In genomic region chr11:117827521-117828511, GRCh38 we compare ENCODE assay signal across 8 cellular contexts. TPM values are rescaled to one million over a fixed set of nuclear protein-coding genes. Genes with fewer than 3 reads are reported as not detected.
DNase-seq lines count a peak whose midpoint lies in the region; ATAC-seq and TF ChIP-seq lines count a peak whose summit lies in the region.

No MANE protein-coding gene starts in this region.

- no peaks in the 10 kb centered on the region for H3K9me3 Mint-ChIP-seq in WTC11

- peaks cover 2% of the 10 kb centered on the region; the same call in 1 of the 2 replicates for H3K27me3 Mint-ChIP-seq in WTC11 (ENCODE audit: low read depth)

- CTCF ChIA-PET in WTC11 (lab: Charles Lee) = interaction anchor here (1.2 to 1.4 kb wide), 5 partner anchors 10 to 226 kb away, joined by 3 to 6 read pairs (median 4); no protein-coding TSS in a partner anchor

- POLR2A ChIA-PET in WTC11 (lab: Charles Lee) = interaction anchor here (1.1 kb wide), 1 partner anchor 43 kb away, joined by 4 read pairs; no protein-coding TSS in a partner anchor

- peaks cover 35% of the 10 kb centered on the region for H3K4me1 Mint-ChIP-seq in WTC11

- DNase-seq in NCI-H2196 (lab: John Stamatoyannopoulos, UW; ENCODE audit: unreplicated experiment) (peak; percentile 41), NCI-H2196 treated with DMSO at 0.1 percent for 48 hours (lab: John Stamatoyannopoulos, UW; ENCODE audit: unreplicated experiment) (no peak), WTC11 (ENCODE audit: low spot score) (peak; percentile 5), epithelial cell of proximal tubule (ENCODE audit: low read depth) (no peak), NAMALWA (ENCODE audit: low spot score) (no peak), NCI-H1694 (lab: John Stamatoyannopoulos, UW) (no peak)
- peak; percentile 22 for DNase-seq in stimulated activated naive CD8-positive, alpha-beta T cell treated with anti-CD3 and anti-CD28 coated beads, Interleukin-15, Interleukin-2, amounts not matched to agents 100 U/mL and 50 U/mL, for 24 hours

- peak overlapping the region; percentile 92 for H3K4me3 ChIP-seq in epithelial cell of proximal tubule (ENCODE audit: low read depth, low read length)

- no peak for TF ChIP-seq CTCF in WTC11 (IDR thresholded peaks at IDR 0.05)
- no peak for TF ChIP-seq CTCF in epithelial cell of proximal tubule (conservative IDR thresholded peaks at IDR 0.05; ENCODE audit: low read depth, low read length)

- H3K27ac Mint-ChIP-seq in WTC11 = peak overlapping the region; percentile 22; the same call in 1 of the 2 replicates

- H3K4me3 Mint-ChIP-seq in WTC11 = no peak overlapping the region

- H3K36me3 Mint-ChIP-seq in WTC11 = no peaks in the 10 kb centered on the region

- no peak for ATAC-seq in WTC11
- no peak for ATAC-seq in stimulated activated naive CD8-positive, alpha-beta T cell treated with anti-CD3 and anti-CD28 coated beads, Interleukin-15, Interleukin-2, amounts not matched to agents 100 U/mL and 50 U/mL, for 24 hours
- ATAC-seq in GM21576 (IDR thresholded peaks at IDR 0.05; ENCODE audit: unreplicated experiment) = no peak

TF ChIP-seq in WTC11, 78 proteins besides CTCF, POLR2A, EP300 and RAD21:
- TF ChIP-seq, protein P1, sequence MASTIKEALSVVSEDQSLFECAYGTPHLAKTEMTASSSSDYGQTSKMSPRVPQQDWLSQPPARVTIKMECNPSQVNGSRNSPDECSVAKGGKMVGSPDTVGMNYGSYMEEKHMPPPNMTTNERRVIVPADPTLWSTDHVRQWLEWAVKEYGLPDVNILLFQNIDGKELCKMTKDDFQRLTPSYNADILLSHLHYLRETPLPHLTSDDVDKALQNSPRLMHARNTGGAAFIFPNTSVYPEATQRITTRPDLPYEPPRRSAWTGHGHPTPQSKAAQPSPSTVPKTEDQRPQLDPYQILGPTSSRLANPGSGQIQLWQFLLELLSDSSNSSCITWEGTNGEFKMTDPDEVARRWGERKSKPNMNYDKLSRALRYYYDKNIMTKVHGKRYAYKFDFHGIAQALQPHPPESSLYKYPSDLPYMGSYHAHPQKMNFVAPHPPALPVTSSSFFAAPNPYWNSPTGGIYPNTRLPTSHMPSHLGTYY (CRISPR knock-in tag; IDR thresholded peaks at IDR 0.05) = no peak
- no peak for TF ChIP-seq ZNF232 (CRISPR knock-in tag; IDR thresholded peaks at IDR 0.05)

RNA-seq across cellular contexts. Expression of gene FXYD2, which starts 3.3 kb away (rescaled TPM):
- total RNA-seq in WTC11 (2021) (1.4 to 2.1 TPM (median 1.6 TPM) in 3 replicates), epithelial cell of proximal tubule (109 and 286 TPM in 2 replicates)

RNA-seq across cellular contexts. Expression of gene DSCAML1, which starts 30.8 kb away (rescaled TPM):
- 0.25 to 0.90 TPM (median 0.82 TPM) in 3 replicates for total RNA-seq in WTC11 (2021)
- total RNA-seq in epithelial cell of proximal tubule = 0.29 and 4.0 TPM in 2 replicates

RNA-seq across cellular contexts. Expression of gene FXYD6, which starts 48.6 kb away (rescaled TPM):
- 26.2 to 31.6 TPM (median 30.1 TPM) in 3 replicates for total RNA-seq in WTC11 (2021)
- 23.9 and 71.2 TPM in 2 replicates for total RNA-seq in epithelial cell of proximal tubule

Comparison
In these comparisons a context has a peak if more than half of its experiments do, and no peak if none do; other contexts are left out.
1. DNase-seq: peak in NCI-H2196 (single experiment), WTC11 (single experiment) and stimulated activated naive CD8-positive, alpha-beta T cell treated with anti-CD3 and anti-CD28 coated beads, Interleukin-15, Interleukin-2, amounts not matched to agents 100 U/mL and 50 U/mL, for 24 hours (single experiment); none in NCI-H2196 treated with DMSO at 0.1 percent for 48 hours (single experiment), epithelial cell of proximal tubule (single experiment), NAMALWA (single experiment) and NCI-H1694 (single experiment).
2. RNA of gene FXYD2, which starts 3.3 kb away (total RNA-seq): 109 to 286 TPM in epithelial cell of proximal tubule; 1.4 to 2.1 TPM in WTC11; every median in the first group is over 10 times any median in the second.